ENCODE assay signal across 8 cellular contexts in genomic region chr5:399296-400281, GRCh38. TPM values are rescaled to one million over a fixed set of nuclear protein-coding genes. Genes with fewer than 3 reads are reported as not detected.
DNase-seq lines count a peak whose midpoint lies in the region; ATAC-seq, FAIRE-seq and TF ChIP-seq lines count a peak whose summit lies in the region.

No MANE protein-coding gene starts in this region.

- in situ Hi-C loops in astrocyte of the spinal cord (cut with HindIII; ENCODE audit: low sequenced_read_pairs): no loop called here

- DNase-seq in GM12891 (ENCODE audit: insufficient read length, low spot score): peak; percentile 77
- DNase-seq in GM23338 (ENCODE audit: low spot score): peak; percentile 88
- DNase-seq in Karpas-422: peak; percentile 79
- DNase-seq in RPMI8226: peak; percentile 62
- DNase-seq in astrocyte of the spinal cord (ENCODE audit: low read depth, low spot score): peak; percentile 92
- DNase-seq in islet precursor cell: peak; percentile 62
- peak; percentile 95 for DNase-seq in spleen
- DNase-seq in effector CD8-positive, alpha-beta T cell (lab: John Stamatoyannopoulos, UW): no peak

- WGBS in spleen, 5 donors: 31 to 44% (median 34%) methylated on average over 37 to 45 of the region's 45 CpGs

- no peaks in the 10 kb centered on the region for H3K9me3 ChIP-seq in Karpas-422 (ENCODE audit: low read length)
- H3K9me3 ChIP-seq in spleen: no peaks in the 10 kb centered on the region

- H3K9me2 ChIP-seq in GM23338 (ENCODE audit: insufficient read depth): 0 out of 2 replicates have a peak, but pooled peaks cover 4% of the 10 kb centered on the region
- no peaks in the 10 kb centered on the region for H3K9me2 ChIP-seq in Karpas-422 (replicated peaks; ENCODE audit: insufficient read depth, low read length)

- H3K4me3 ChIP-seq in GM23338 (no peak overlapping the region; the same call in 1 of the 2 replicates), Karpas-422 (ENCODE audit: low read length) (peak overlapping the region; percentile 36; the same call in 1 of the 2 replicates), astrocyte of the spinal cord (ENCODE audit: low read depth, low read length) (peak overlapping the region; percentile 5), spleen (peak overlapping the region in 2 of 8 donors; percentile 2 to 34)

- no peaks in the 10 kb centered on the region for H3K36me3 Mint-ChIP-seq in GM23338 (ENCODE audit: low read depth)

- peaks cover 15% of the 10 kb centered on the region for H3K27me3 Mint-ChIP-seq in GM23338 (ENCODE audit: insufficient read depth, low read depth, poor library complexity)

- no peaks in the 10 kb centered on the region for H4K20me1 ChIP-seq in GM23338 (replicated peaks; ENCODE audit: insufficient read depth)
- peaks cover 5% of the 10 kb centered on the region; the same call in 1 of the 2 replicates for H4K20me1 ChIP-seq in Karpas-422 (ENCODE audit: insufficient read depth, low read depth, low read length)

- H3K4me1 Mint-ChIP-seq in GM23338: peaks cover 16% of the 10 kb centered on the region

- H3K27ac ChIP-seq in GM23338 (ENCODE audit: low read depth): peak overlapping the region; percentile 50; the same call in 1 of the 2 replicates
- no peak overlapping the region for H3K27ac ChIP-seq in Karpas-422 (ENCODE audit: low read length)
- peak overlapping the region; percentile 48 to 83 (median 66) for H3K27ac ChIP-seq in spleen

- FAIRE-seq in GM12891 (lab: Jason Lieb, UNC): peak; percentile 93

- peak; percentile 82 for ATAC-seq in GM23338

- H3K27ac Mint-ChIP-seq in GM23338: peak overlapping the region; percentile 82; the same call in 1 of the 2 replicates

- H3F3A ChIP-seq in GM23338 (replicated peaks; ENCODE audit: low read depth): no peaks in the 10 kb centered on the region

- 0 out of 3 replicates have a peak, but pooled peaks cover 3% of the 10 kb centered on the region for H3K9me3 Mint-ChIP-seq in GM23338

- TF ChIP-seq POLR2A in GM12891 (IDR thresholded peaks at IDR 0.05; ENCODE audit: low read depth, low read length): peak; percentile 27; the same call in 1 of the 2 replicates
- TF ChIP-seq POLR2A in spleen (IDR thresholded peaks at IDR 0.05): no peak

- TF ChIP-seq CTCF in GM23338 (conservative IDR thresholded peaks at IDR 0.05; ENCODE audit: low read depth in 2 of 2) (peak in 1 of 2 experiments; percentile 36; a peak in 1 of 4 replicates), astrocyte of the spinal cord (IDR thresholded peaks at IDR 0.05; ENCODE audit: low read depth, low read length) (no peak), spleen (IDR thresholded peaks at IDR 0.05 in 8 of 11, conservative IDR thresholded peaks at IDR 0.05 in 3 of 11) (no peak)

- H3K79me2 ChIP-seq in GM23338 (replicated peaks; ENCODE audit: insufficient read depth) (no peaks in the 10 kb centered on the region), Karpas-422 (ENCODE audit: low read length) (no peaks in the 10 kb centered on the region)

- H3K36me3 ChIP-seq in GM23338 (ENCODE audit: insufficient read depth) (no peaks in the 10 kb centered on the region), Karpas-422 (ENCODE audit: insufficient read depth, low read length) (no peaks in the 10 kb centered on the region), spleen (no peaks in the 10 kb centered on the region)

- H3K9ac ChIP-seq in Karpas-422 (ENCODE audit: low read length): peak overlapping the region; percentile 54

- H2AFZ ChIP-seq in GM23338 (peak overlapping the region; percentile 47; the same call in 1 of the 2 replicates), Karpas-422 (ENCODE audit: low read length) (no peak overlapping the region)

- intact Hi-C loops in spleen (cut with DNase I; ENCODE audit: low total_unique reads): no loop called here

- H3K27me3 ChIP-seq in GM23338 (ENCODE audit: insufficient read depth): no peaks in the 10 kb centered on the region
- no peaks in the 10 kb centered on the region for H3K27me3 ChIP-seq in Karpas-422 (ENCODE audit: low read length)
- peaks cover 0 to 33% (median 3%) of the 10 kb centered on the region in 7 donors for H3K27me3 ChIP-seq in spleen (replicated peaks in 1 of 7)

- H3K4me3 Mint-ChIP-seq in GM23338: peak overlapping the region; percentile 59

- H3K4me2 ChIP-seq in GM23338 (peak overlapping the region; percentile 58), Karpas-422 (ENCODE audit: low read depth, low read length, poor library complexity, severe bottlenecking) (peak overlapping the region; percentile 65)

- H3K4me1 ChIP-seq in GM23338 (ENCODE audit: insufficient read depth) (peaks cover 6% of the 10 kb centered on the region; the same call in 1 of the 2 replicates), Karpas-422 (ENCODE audit: low read length) (peaks cover 24% of the 10 kb centered on the region), spleen (peaks cover 19 to 50% (median 35%) of the 10 kb centered on the region in 6 donors)

TF ChIP-seq in GM12891, 5 proteins besides CTCF, POLR2A, EP300 and RAD21:
- TF ChIP-seq SPI1 (IDR thresholded peaks at IDR 0.05; ENCODE audit: low read depth, low read length) (peak; percentile 60), PAX5 (IDR thresholded peaks at IDR 0.05; ENCODE audit: insufficient read depth, low read length, severe bottlenecking) (peak; percentile 41), POU2F2 (IDR thresholded peaks at IDR 0.05; ENCODE audit: low read depth, low read length) (peak; percentile 55; the same call in 1 of the 2 replicates), TAF1 (IDR thresholded peaks at IDR 0.05; ENCODE audit: low read depth, low read length) (peak; percentile 43; the same call in 1 of the 2 replicates), POLR2AphosphoS5 (IDR thresholded peaks at IDR 0.05; ENCODE audit: low read depth, low read length) (peak; percentile 60)

TF ChIP-seq in GM23338, 12 proteins besides CTCF, POLR2A, EP300 and RAD21:
- no peak for TF ChIP-seq EZH2phosphoT487 (IDR thresholded peaks at IDR 0.05; ENCODE audit: unreplicated experiment)
- TF ChIP-seq ZNF114 (CRISPR knock-in tag; IDR thresholded peaks at IDR 0.05): no peak
- no peak for TF ChIP-seq JUNB (IDR thresholded peaks at IDR 0.05; ENCODE audit: unreplicated experiment)
- TF ChIP-seq REST (IDR thresholded peaks at IDR 0.05; ENCODE audit: unreplicated experiment): no peak

RNA-seq across cellular contexts. Expression of gene EXOC3, which starts 43.4 kb away (rescaled TPM):
- 46.1 TPM for polyA plus RNA-seq in GM12891 (2012; ENCODE audit: low read depth, missing spikeins)
- 24.2 and 31.6 TPM in 2 replicates for total RNA-seq in GM23338 (2014; rRNA removed; shearing (Covaris generic))
- 13.4 and 13.8 TPM in 2 replicates for polyA plus RNA-seq in GM23338 (2016; fragmentation: Nextera tagmentation; extraction: Ambion mirVana)
- 24.4 and 39.8 TPM in 2 replicates for total RNA-seq in Karpas-422 (2014; rRNA removed; shearing (Covaris generic); ENCODE audit: low replicate concordance)
- 10 to 100 TPM; 61.5 to 87.0 (median 77.5) TPM for total RNA-seq in spleen
- polyA plus RNA-seq in spleen: 10 to 100 TPM; 22.7 to 62.0 (median 57.8) TPM
